11 cellular contexts compared by ENCODE assay signal in genomic region chr2:241357531-241357930, GRCh38. TPM values are rescaled to one million over a fixed set of nuclear protein-coding genes. Genes with fewer than 3 reads are reported as not detected.
A peak's percentile ranks its signal among the peaks of the same experiment; 100 is the strongest.
DNase-seq lines count a peak whose midpoint lies in the region; ATAC-seq and TF ChIP-seq lines count a peak whose summit lies in the region.
"Had no signal": no experiment of that assay in that cellular context is flagged by ENCODE, and none has a peak within 500 bp of the region (broad histone marks: within the 10 kb centered on the region; RNA-seq: fewer than 3 reads in every experiment).

No MANE protein-coding gene starts in this region.

- CTCF ChIA-PET in activated CD4-positive, alpha-beta T cell treated with anti-CD3 and anti-CD28 coated beads for 36 hours (lab: Charles Lee): interaction anchor here (1.2 kb wide), 1 partner anchor 77 kb away, joined by 3 read pairs; no protein-coding TSS in a partner anchor

- POLR2A ChIA-PET in activated CD4-positive, alpha-beta T cell treated with anti-CD3 and anti-CD28 coated beads for 36 hours (lab: Charles Lee): interaction anchor here (0.7 to 0.9 kb wide), 3 partner anchors 15 to 41 kb away, joined by 3 to 4 read pairs (median 4); partner anchors contain the start of gene SEPTIN2

- no peaks in the 10 kb centered on the region for H3K9me3 ChIP-seq in SJSA1 (replicated peaks)
- H3K9me3 ChIP-seq: gastrocnemius medialis had no signal

- H3K27ac ChIP-seq in SJSA1: no peak overlapping the region

- H3K4me3 Mint-ChIP-seq in activated CD4-positive, alpha-beta T cell treated with anti-CD3 and anti-CD28 coated beads for 36 hours: peak overlapping the region; percentile 73
- peak overlapping the region; percentile 82 to 85 for H3K4me3 Mint-ChIP-seq in stimulated activated naive B cell treated with anti-CD40 and anti-IgM and Interleukin-4, amounts not matched to agents 10 μg/mL and 1 μg/mL and 100 μg/mL, for 72 hours

- H3K27me3 Mint-ChIP-seq in activated CD4-positive, alpha-beta T cell treated with anti-CD3 and anti-CD28 coated beads for 36 hours: no peaks in the 10 kb centered on the region
- no peaks in the 10 kb centered on the region for H3K27me3 Mint-ChIP-seq in stimulated activated naive B cell treated with anti-CD40 and anti-IgM and Interleukin-4, amounts not matched to agents 10 μg/mL and 1 μg/mL and 100 μg/mL, for 72 hours

- no peaks in the 10 kb centered on the region for H3K9me3 Mint-ChIP-seq in activated CD4-positive, alpha-beta T cell treated with anti-CD3 and anti-CD28 coated beads for 36 hours (ENCODE audit: low read depth)
- H3K9me3 Mint-ChIP-seq in stimulated activated naive B cell treated with anti-CD40 and anti-IgM and Interleukin-4, amounts not matched to agents 10 μg/mL and 1 μg/mL and 100 μg/mL, for 72 hours: no peaks in the 10 kb centered on the region

- no peak for DNase-seq in activated CD4-positive, alpha-beta T cell treated with anti-CD3 and anti-CD28 coated beads for 36 hours
- DNase-seq in activated CD4-positive, alpha-beta T cell treated with anti-CD3 and anti-CD28 coated beads, Interleukin-2, amount 50 U/mL, for 4 hours: no peak
- no peak for DNase-seq in SJSA1 (ENCODE audit: low read depth in 1 of 2, low spot score in 2 of 2)
- no peak for DNase-seq in fibroblast of pulmonary artery (ENCODE audit: low read depth)
- DNase-seq in stimulated activated naive B cell treated with anti-CD40 and anti-IgM and Interleukin-4, amounts not matched to agents 10 μg/mL and 1 μg/mL and 100 μg/mL, for 72 hours: no peak
- DNase-seq in NCI-H2171 treated with DMSO at 0.1 percent for 48 hours (lab: John Stamatoyannopoulos, UW): no peak
- no peak for DNase-seq in stimulated activated naive CD4-positive, alpha-beta T cell treated with Interleukin-2 at 50 U/mL for 16 hours (lab: John Stamatoyannopoulos, UW)
- DNase-seq: activated CD4-positive, alpha-beta T cell treated with anti-CD3 and anti-CD28 coated beads for 48 hours; COR-L47; gastrocnemius medialis had no signal

- no peak for ATAC-seq in activated CD4-positive, alpha-beta T cell treated with anti-CD3 and anti-CD28 coated beads for 36 hours
- ATAC-seq in stimulated activated naive B cell treated with anti-CD40 and anti-IgM and Interleukin-4, amounts not matched to agents 10 μg/mL and 1 μg/mL and 100 μg/mL, for 72 hours (replicated peaks): no peak
- ATAC-seq in GM21381 (IDR thresholded peaks at IDR 0.05; ENCODE audit: unreplicated experiment): no peak
- ATAC-seq: gastrocnemius medialis had no signal

- H3K27ac Mint-ChIP-seq in activated CD4-positive, alpha-beta T cell treated with anti-CD3 and anti-CD28 coated beads for 36 hours: peak overlapping the region; percentile 56
- H3K27ac Mint-ChIP-seq in stimulated activated naive B cell treated with anti-CD40 and anti-IgM and Interleukin-4, amounts not matched to agents 10 μg/mL and 1 μg/mL and 100 μg/mL, for 72 hours: peak overlapping the region; percentile 31

- no peak for TF ChIP-seq CTCF in fibroblast of pulmonary artery (IDR thresholded peaks at IDR 0.05; ENCODE audit: low read length, missing control alignments)

- H3K36me3 Mint-ChIP-seq in activated CD4-positive, alpha-beta T cell treated with anti-CD3 and anti-CD28 coated beads for 36 hours (ENCODE audit: low read depth): peaks cover 13% of the 10 kb centered on the region
- H3K36me3 Mint-ChIP-seq in stimulated activated naive B cell treated with anti-CD40 and anti-IgM and Interleukin-4, amounts not matched to agents 10 μg/mL and 1 μg/mL and 100 μg/mL, for 72 hours: peaks cover 12 to 26% of the 10 kb centered on the region in 2 donors

- no peaks in the 10 kb centered on the region for H3K27me3 ChIP-seq in SJSA1 (replicated peaks)
- H3K27me3 ChIP-seq: gastrocnemius medialis had no signal

- H3K4me3 ChIP-seq in SJSA1 (peak overlapping the region; percentile 74), fibroblast of pulmonary artery (replicated peaks; ENCODE audit: low read depth, low read length) (peak overlapping the region; percentile 87)

- H3K4me1 ChIP-seq in SJSA1 (replicated peaks): peaks cover 15% of the 10 kb centered on the region

- intact Hi-C loops in activated CD4-positive, alpha-beta T cell treated with anti-CD3 and anti-CD28 coated beads for 36 hours (cut with DNase I, micrococcal nuclease): loop anchor here (2.0 to 10.0 kb wide), 9 partner anchors 85 to 1333 kb away; partner anchors contain the start of genes DUSP28 (in 1 of the 2), ING5 (in 1 of the 2), MTERF4 (in 1 of the 2) and NDUFA10 (in 1 of the 2)

- peaks cover 44% of the 10 kb centered on the region for H3K4me1 Mint-ChIP-seq in activated CD4-positive, alpha-beta T cell treated with anti-CD3 and anti-CD28 coated beads for 36 hours
- peaks cover 37 to 65% of the 10 kb centered on the region in 2 donors for H3K4me1 Mint-ChIP-seq in stimulated activated naive B cell treated with anti-CD40 and anti-IgM and Interleukin-4, amounts not matched to agents 10 μg/mL and 1 μg/mL and 100 μg/mL, for 72 hours

- peaks cover 29% of the 10 kb centered on the region for H3K36me3 ChIP-seq in SJSA1

RNA-seq across cellular contexts. Expression of gene FARP2, which starts 1.4 kb away (rescaled TPM):
- 10 to 100 TPM; 29.0 to 30.7 TPM for total RNA-seq in activated CD4-positive, alpha-beta T cell treated with anti-CD3 and anti-CD28 coated beads for 36 hours
- 74.3 and 74.5 TPM in 2 replicates for total RNA-seq in SJSA1 (2014; rRNA removed; shearing (Covaris generic))

RNA-seq across cellular contexts. Expression of gene SEPTIN2, which starts 41.8 kb away (rescaled TPM):
- total RNA-seq in activated CD4-positive, alpha-beta T cell treated with anti-CD3 and anti-CD28 coated beads for 36 hours: 100 to 1,000 TPM; 161 to 173 TPM
- total RNA-seq in SJSA1 (2014; rRNA removed; shearing (Covaris generic)): 503 and 517 TPM in 2 replicates

RNA-seq across cellular contexts. Expression of gene HDLBP, which starts 42.1 kb away (rescaled TPM):
- total RNA-seq in activated CD4-positive, alpha-beta T cell treated with anti-CD3 and anti-CD28 coated beads for 36 hours: 100 to 1,000 TPM; 259 to 348 TPM
- total RNA-seq in SJSA1 (2014; rRNA removed; shearing (Covaris generic)): 306 and 544 TPM in 2 replicates
